ENCODE assay signal across 8 cellular contexts in genomic region chr5:112757468-112758208, GRCh38. TPM values are rescaled to one million over a fixed set of nuclear protein-coding genes. Genes with fewer than 3 reads are reported as not detected.
DNase-seq lines count a peak whose midpoint lies in the region; ATAC-seq and TF ChIP-seq lines count a peak whose summit lies in the region.

No MANE protein-coding gene starts in this region.

- POLR2A ChIA-PET in MCF 10A (lab: Yijun Ruan, JAX), result interaction anchor here (0.7 to 1.4 kb wide), 4 partner anchors 11 to 206 kb away, joined by 3 to 6 read pairs (median 4); partner anchors contain the start of gene APC

- peaks cover 21% of the 10 kb centered on the region for H3K4me1 Mint-ChIP-seq in MCF 10A (ENCODE audit: insufficient read depth, unreplicated experiment)

- BruUV-seq in MCF 10A (replicated peaks; lab: Mats Ljungman, UMichigan), result TSS peak; percentile 13

- H3K27ac Mint-ChIP-seq in MCF 10A (ENCODE audit: low read depth, unreplicated experiment), result no peak overlapping the region

- no peaks in the 10 kb centered on the region for H3K27me3 Mint-ChIP-seq in MCF 10A (ENCODE audit: insufficient read depth, unreplicated experiment)

- peak; percentile 97 for ATAC-seq in GM19351 (IDR thresholded peaks at IDR 0.05; ENCODE audit: unreplicated experiment)
- peak; percentile 89 for ATAC-seq in HG03432 (IDR thresholded peaks at IDR 0.05; ENCODE audit: unreplicated experiment)

- 41 to 58% (median 55%) methylated on average over 3 of the region's 3 CpGs for WGBS in stomach, 5 donors

- no peak for TF ChIP-seq EP300 in stomach (IDR thresholded peaks at IDR 0.05)

- TF ChIP-seq CTCF in MCF 10A (IDR thresholded peaks at IDR 0.05; ENCODE audit: unreplicated experiment) (peak; percentile 68), stomach (IDR thresholded peaks at IDR 0.05) (peak in 5 of 7 experiments; percentile 71 to 84 (median 79))

- peaks cover 0 to 15% (median 10%) of the 10 kb centered on the region in 4 donors for H3K36me3 ChIP-seq in stomach

- peaks cover 0 to 13% (median 3%) of the 10 kb centered on the region in 4 donors for H3K4me1 ChIP-seq in stomach

- intact Hi-C loops in MCF 10A (cut with micrococcal nuclease), result loop anchor here (1.0 to 5.0 kb wide), 4 partner anchors 50 to 335 kb away; no protein-coding TSS in a partner anchor
- intact Hi-C loops in stomach (cut with DNase I; ENCODE audit: low total_unique reads), result loop anchor here (10.0 kb wide), 1 partner anchor 53 kb away; no protein-coding TSS in a partner anchor

- peaks cover 20% of the 10 kb centered on the region for H3K36me3 Mint-ChIP-seq in MCF 10A (ENCODE audit: insufficient read depth, unreplicated experiment)

- H3K27me3 ChIP-seq in stomach, result no peaks in the 10 kb centered on the region

- no peaks in the 10 kb centered on the region for H3K9me3 ChIP-seq in stomach

- no peak for TF ChIP-seq POLR2A in stomach (IDR thresholded peaks at IDR 0.05)

- H3K27ac ChIP-seq in stomach, result peak overlapping the region in 1 of 5 donors; percentile 11

- peak; percentile 80 for DNase-seq in DMS 273 (lab: John Stamatoyannopoulos, UW; ENCODE audit: unreplicated experiment)
- DNase-seq in NCI-H774 (lab: John Stamatoyannopoulos, UW), result peak; percentile 32
- DNase-seq in MCF 10A (ENCODE audit: unreplicated experiment), result peak; percentile 61
- DNase-seq in iris pigment epithelial cell (ENCODE audit: low read depth), result peak; percentile 65
- DNase-seq in stomach, result no peak
- DNase-seq in ureter (ENCODE audit: low spot score), result no peak

- H3K4me3 Mint-ChIP-seq in MCF 10A (ENCODE audit: unreplicated experiment), result no peak overlapping the region

- H3K4me3 ChIP-seq in stomach, result no peak overlapping the region

- H3K9me3 Mint-ChIP-seq in MCF 10A (ENCODE audit: unreplicated experiment), result no peaks in the 10 kb centered on the region

- CTCF ChIA-PET in MCF 10A (lab: Yijun Ruan, JAX), result interaction anchor here (0.6 to 6.4 kb wide), 53 partner anchors 9 to 1461 kb away, joined by 3 to 315 read pairs (median 4); no protein-coding TSS in a partner anchor

RNA-seq across cellular contexts. Expression of gene APC, which starts 20.0 kb away (rescaled TPM):
- total RNA-seq in MCF 10A (2022), result 24.9 and 31.8 TPM in 2 replicates
- 100 to 1,000 TPM in 1 of 5 donors, 10 to 100 TPM in 4; 20.0 to 175 (median 54.8) TPM for total RNA-seq in stomach
- polyA plus RNA-seq in stomach, result 1 to 10 TPM; 2.0 to 3.2 (median 2.4) TPM
- 40.4 TPM for total RNA-seq in ureter

Comparison
In these comparisons a context has a peak if more than half of its experiments do, and no peak if none do; other contexts are left out.
1. DNase-seq: peak in DMS 273 (single experiment), NCI-H774 (single experiment), MCF 10A (single experiment) and iris pigment epithelial cell (single experiment); none in stomach (single experiment) and ureter (single experiment).